ENCODE assay signal across 8 cellular contexts in genomic region chr2:241859017-241859435, GRCh38. TPM values are rescaled to one million over a fixed set of nuclear protein-coding genes. Genes with fewer than 3 reads are reported as not detected.
DNase-seq lines count a peak whose midpoint lies in the region; ATAC-seq and TF ChIP-seq lines count a peak whose summit lies in the region.

No MANE protein-coding gene starts in this region.

- peak overlapping the region in 4 of 12 donors; percentile 37 to 50 (median 47) for H3K4me3 ChIP-seq in heart left ventricle
- peak overlapping the region in 3 of 4 donors; percentile 12 to 33 (median 23) for H3K4me3 ChIP-seq in upper lobe of left lung

- peaks cover 4 to 44% (median 31%) of the 10 kb centered on the region in 12 donors for H3K4me1 ChIP-seq in heart left ventricle
- peaks cover 6 to 23% (median 15%) of the 10 kb centered on the region in 4 donors for H3K4me1 ChIP-seq in upper lobe of left lung

- no peak for TF ChIP-seq POLR2A in heart left ventricle (IDR thresholded peaks at IDR 0.05)
- no peak for TF ChIP-seq POLR2A in upper lobe of left lung (IDR thresholded peaks at IDR 0.05)

- TF ChIP-seq CTCF in heart left ventricle (IDR thresholded peaks at IDR 0.05) (no peak), glutamatergic neuron (IDR thresholded peaks at IDR 0.05; ENCODE audit: partially characterized antibody, unreplicated experiment) (no peak), upper lobe of left lung (IDR thresholded peaks at IDR 0.05) (no peak)

- no peaks in the 10 kb centered on the region for H3K36me3 ChIP-seq in heart left ventricle
- no peaks in the 10 kb centered on the region for H3K36me3 ChIP-seq in upper lobe of left lung

- no peaks in the 10 kb centered on the region for H3K9me3 ChIP-seq in heart left ventricle
- no peaks in the 10 kb centered on the region for H3K9me3 ChIP-seq in upper lobe of left lung

- H3K27ac ChIP-seq in heart left ventricle (peak overlapping the region; percentile 79 to 98 (median 90)), upper lobe of left lung (peak overlapping the region; percentile 38 to 84 (median 70))

- H3K27me3 ChIP-seq in heart left ventricle (peaks cover 0 to 22% (median 8%) of the 10 kb centered on the region in 9 donors), upper lobe of left lung (peaks cover 0 to 8% (median 4%) of the 10 kb centered on the region in 4 donors)

- H3K27ac Mint-ChIP-seq in glutamatergic neuron (ENCODE audit: unreplicated experiment): no peak overlapping the region

- DNase-seq in heart left ventricle (peak in 2 of 5 donors; percentile 17 to 51), left ventricle myocardium superior (no peak), glutamatergic neuron (peak; percentile 25), upper lobe of left lung (peak in 1 of 2 donors; percentile 70), hypothalamus (lab: John Stamatoyannopoulos, UW) (no peak), SIG-M5 (lab: John Stamatoyannopoulos, UW) (no peak)

- 25 to 51% (median 41%) methylated on average over 6 to 9 of the region's 9 CpGs for WGBS in heart left ventricle, 4 donors
- WGBS in upper lobe of left lung, 2 donors: 0 to 24% methylated on average over 1 to 9 of the region's 9 CpGs

- ATAC-seq in heart left ventricle: peak in 2 of 4 donors; percentile 0 to 4
- ATAC-seq in left ventricle myocardium superior: no peak
- ATAC-seq in HG03460 (IDR thresholded peaks at IDR 0.05; ENCODE audit: unreplicated experiment): peak; percentile 25
- ATAC-seq in upper lobe of left lung (ENCODE audit: low FRiP score in 2 of 2): no peak
- no peak for ATAC-seq in HG02970 (IDR thresholded peaks at IDR 0.05; ENCODE audit: low FRiP score, unreplicated experiment)

- intact Hi-C loops in heart left ventricle (cut with DNase I): loop anchor here in 1 of 10 donors (5.0 kb wide), 1 partner anchor 47 kb away; no protein-coding TSS in a partner anchor
- intact Hi-C loops in left ventricle myocardium superior (cut with micrococcal nuclease): no loop called here

- no peak for TF ChIP-seq EP300 in upper lobe of left lung (IDR thresholded peaks at IDR 0.05)

- H3K4me1 Mint-ChIP-seq in glutamatergic neuron (ENCODE audit: low read depth, unreplicated experiment): peaks cover 3% of the 10 kb centered on the region

- peaks cover 4% of the 10 kb centered on the region for H3K9me3 Mint-ChIP-seq in glutamatergic neuron (ENCODE audit: unreplicated experiment)

- H3K4me3 Mint-ChIP-seq in glutamatergic neuron (ENCODE audit: unreplicated experiment): no peak overlapping the region

- peaks cover 1% of the 10 kb centered on the region for H3K36me3 Mint-ChIP-seq in glutamatergic neuron (ENCODE audit: unreplicated experiment)

- H3K27me3 Mint-ChIP-seq in glutamatergic neuron (ENCODE audit: unreplicated experiment): peaks cover 2% of the 10 kb centered on the region

RNA-seq across cellular contexts. Expression of gene PDCD1, which starts 0.3 kb away (rescaled TPM):
- 1 to 10 TPM in 5 of 9 donors, under 1 TPM in 4; 0.27 to 7.6 (median 1.3) TPM for total RNA-seq in heart left ventricle
- 1 to 10 TPM; 3.3 to 4.7 TPM for polyA plus RNA-seq in heart left ventricle
- total RNA-seq in left ventricle myocardium superior: 1.4 TPM
- not detected for total RNA-seq in glutamatergic neuron (ENCODE audit: unreplicated experiment)
- total RNA-seq in upper lobe of left lung: 1 to 10 TPM in 2 of 6 donors, under 1 TPM in 3, not detected in 1; 0.49 to 4.2 (median 0.91) TPM

RNA-seq across cellular contexts. Expression of gene RTP5, which starts 10.5 kb away (rescaled TPM):
- not detected for total RNA-seq in heart left ventricle
- not detected for polyA plus RNA-seq in heart left ventricle
- total RNA-seq in left ventricle myocardium superior: not detected
- not detected for total RNA-seq in glutamatergic neuron (ENCODE audit: unreplicated experiment)
- total RNA-seq in upper lobe of left lung: 1 to 10 TPM in 2 of 6 donors, under 1 TPM in 3, not detected in 1; 0.14 to 2.1 (median 0.69) TPM

RNA-seq across cellular contexts. Expression of gene NEU4, which starts 50.0 kb away (rescaled TPM):
- total RNA-seq in heart left ventricle: 1 to 10 TPM in 1 of 9 donors, under 1 TPM in 4, not detected in 4; 0.21 to 1.4 (median 0.45) TPM
- polyA plus RNA-seq in heart left ventricle: under 1 TPM; 0.07 to 0.50 TPM
- 0.52 TPM for total RNA-seq in left ventricle myocardium superior
- total RNA-seq in glutamatergic neuron (ENCODE audit: unreplicated experiment): 0.88 TPM
- 1 to 10 TPM in 1 of 6 donors, not detected in 5; 2.9 TPM for total RNA-seq in upper lobe of left lung
